ENCODE assay signal across 14 cellular contexts in the genomic region with DNA sequence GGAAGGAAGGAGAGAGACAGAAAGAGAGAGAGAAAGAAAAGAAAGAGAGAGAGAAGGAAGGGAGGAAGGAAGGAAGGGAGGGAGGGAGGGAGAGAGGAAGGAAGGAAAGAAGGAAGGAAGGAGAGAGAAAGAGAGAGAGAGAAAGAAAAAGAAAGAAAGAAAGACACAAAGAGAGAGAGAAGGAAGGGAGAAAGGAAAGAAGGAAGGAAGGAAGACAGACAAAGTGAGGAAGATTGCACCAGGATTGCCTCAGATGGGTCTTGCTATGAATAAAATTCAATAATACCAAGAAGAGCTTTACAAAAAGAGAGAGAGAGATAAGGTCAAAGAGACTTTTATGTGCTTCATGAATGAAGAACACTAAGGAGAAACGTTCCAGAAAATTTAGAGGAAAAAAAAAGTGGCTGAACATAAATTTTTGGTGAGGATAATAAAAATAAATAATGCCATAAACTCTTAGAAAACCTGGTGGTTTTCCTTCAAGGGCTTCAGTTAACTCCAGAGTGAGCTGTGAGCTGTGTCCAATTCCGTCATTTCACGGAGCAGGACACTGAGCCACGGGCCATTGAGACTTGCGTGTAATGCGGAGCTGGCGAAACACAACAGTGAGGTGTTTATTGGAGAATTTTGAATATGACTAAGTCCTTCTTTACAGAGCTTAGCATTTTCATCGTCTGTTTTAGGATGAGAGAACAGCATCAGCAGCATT.
DNase-seq lines count a peak whose midpoint lies in the region; ATAC-seq and TF ChIP-seq lines count a peak whose summit lies in the region.
"Had no signal": no experiment of that assay in that cellular context is flagged by ENCODE, and none has a peak within 500 bp of the region (broad histone marks: within the 10 kb centered on the region; RNA-seq: fewer than 3 reads in every experiment).

No MANE protein-coding gene starts in this region.

- 67 to 79% (median 71%) methylated on average over 8 of the region's 8 CpGs for WGBS in stomach, 5 donors
- 72% methylated on average over 8 of the region's 8 CpGs for WGBS in thyroid gland, 2 donors

- H4K20me1 ChIP-seq in OCI-LY3 (ENCODE audit: insufficient read depth, low read length), result no peaks in the 10 kb centered on the region

- TF ChIP-seq POLR2A in stomach (IDR thresholded peaks at IDR 0.05) (no peak), thyroid gland (IDR thresholded peaks at IDR 0.05) (no peak)

- H3K9ac ChIP-seq in OCI-LY3 (ENCODE audit: low read length), result no peak overlapping the region; the same call in 1 of the 2 replicates

- ATAC-seq in left cardiac atrium (no peak), Right ventricle myocardium superior (ENCODE audit: poor library complexity) (no peak)
- ATAC-seq in activated CD8-positive, alpha-beta T cell treated with anti-CD3 and anti-CD28 coated beads, Interleukin-2, amount 10 ng/mL, durations not matched to agents 7 days and 5 days, result no peak
- ATAC-seq: activated naive CD4-positive, alpha-beta T cell treated with anti-CD3 and anti-CD28 coated beads, Interleukin-2, amount 50 U/mL, for 72 hours; right lobe of liver; SK-N-SH treated with all-trans-retinoic acid at 6 μM for 48 hours had no signal

- DNase-seq in left cardiac atrium, result peak; percentile 16
- DNase-seq in Right ventricle myocardium superior, result no peak
- no peak for DNase-seq in dorsolateral prefrontal cortex
- DNase-seq in stomach, result no peak
- no peak for DNase-seq in activated CD8-positive, alpha-beta T cell treated with anti-CD3 and anti-CD28 coated beads, Interleukin-2, amount 10 ng/mL, durations not matched to agents 7 days and 5 days
- DNase-seq in thyroid gland, result no peak
- DNase-seq in cerebellum (ENCODE audit: low spot score), result no peak
- DNase-seq: brain microvascular endothelial cell, ovary had no signal

- H2AFZ ChIP-seq in OCI-LY3 (ENCODE audit: low read depth, low read length), result no peak overlapping the region

- no peaks in the 10 kb centered on the region for H3K36me3 Mint-ChIP-seq in activated CD8-positive, alpha-beta T cell treated with anti-CD3 and anti-CD28 coated beads, Interleukin-2, amount 10 ng/mL, durations not matched to agents 7 days and 5 days (ENCODE audit: low read depth)
- H3K36me3 Mint-ChIP-seq: activated naive CD4-positive, alpha-beta T cell treated with anti-CD3 and anti-CD28 coated beads, Interleukin-2, amount 50 U/mL, for 72 hours had no signal

- peak overlapping the region; percentile 67 for H3K4me2 ChIP-seq in OCI-LY3 (ENCODE audit: low read length)

- peaks cover 28% of the 10 kb centered on the region for H3K27me3 Mint-ChIP-seq in activated CD8-positive, alpha-beta T cell treated with anti-CD3 and anti-CD28 coated beads, Interleukin-2, amount 10 ng/mL, durations not matched to agents 7 days and 5 days (ENCODE audit: low read depth)

- H3K4me1 Mint-ChIP-seq in activated CD8-positive, alpha-beta T cell treated with anti-CD3 and anti-CD28 coated beads, Interleukin-2, amount 10 ng/mL, durations not matched to agents 7 days and 5 days (ENCODE audit: low read depth), result peaks cover 59% of the 10 kb centered on the region

- H3K27me3 ChIP-seq in OCI-LY3 (ENCODE audit: low read depth, low read length) (peaks cover 52% of the 10 kb centered on the region), dorsolateral prefrontal cortex (no peaks in the 10 kb centered on the region), stomach (peaks cover 0 to 9% (median 0%) of the 10 kb centered on the region in 3 donors), thyroid gland (no peaks in the 10 kb centered on the region)
- H3K27me3 ChIP-seq: ovary, right lobe of liver, vagina had no signal

- POLR2A ChIA-PET in activated CD8-positive, alpha-beta T cell treated with anti-CD3 and anti-CD28 coated beads, Interleukin-2, amount 10 ng/mL, durations not matched to agents 7 days and 5 days (lab: Charles Lee), result interaction anchor here (0.7 to 1.3 kb wide), 2 partner anchors 72 to 272 kb away, joined by 3 to 8 read pairs; a partner anchor contains a TSS

- H3K4me1 ChIP-seq in OCI-LY3 (ENCODE audit: low read length) (peaks cover 35% of the 10 kb centered on the region), stomach (peaks cover 16 to 45% (median 39%) of the 10 kb centered on the region in 4 donors), thyroid gland (peaks cover 3 to 31% of the 10 kb centered on the region in 2 donors)

- no peak for TF ChIP-seq EP300 in stomach (IDR thresholded peaks at IDR 0.05)

- H3K4me3 ChIP-seq in OCI-LY3 (ENCODE audit: low read length) (peak overlapping the region; percentile 50), dorsolateral prefrontal cortex (no peak overlapping the region), stomach (no peak overlapping the region), thyroid gland (replicated peaks in 1 of 3) (no peak overlapping the region)
- H3K4me3 ChIP-seq: ovary, right lobe of liver, vagina had no signal

- no peaks in the 10 kb centered on the region for H3K9me3 Mint-ChIP-seq in activated CD8-positive, alpha-beta T cell treated with anti-CD3 and anti-CD28 coated beads, Interleukin-2, amount 10 ng/mL, durations not matched to agents 7 days and 5 days (ENCODE audit: insufficient read depth)
- H3K9me3 Mint-ChIP-seq: activated naive CD4-positive, alpha-beta T cell treated with anti-CD3 and anti-CD28 coated beads, Interleukin-2, amount 50 U/mL, for 72 hours had no signal

- intact Hi-C loops in left cardiac atrium (cut with DNase I), result loop anchor here in 1 of 2 donors (2.0 to 10.0 kb wide), 3 partner anchors 73 to 344 kb away; a partner anchor contains a TSS
- intact Hi-C loops in Right ventricle myocardium superior (cut with DNase I), result loop anchor here (10.0 kb wide), 1 partner anchor 341 kb away; no protein-coding TSS in a partner anchor
- intact Hi-C loops in dorsolateral prefrontal cortex (cut with DNase I), result loop anchor here (2.0 to 10.0 kb wide), 6 partner anchors 41 to 341 kb away; a partner anchor contains a TSS
- intact Hi-C loops in stomach (cut with DNase I; ENCODE audit: low total_unique reads), result no loop called here
- intact Hi-C loops in thyroid gland (cut with DNase I), result no loop called here

- H3K36me3 ChIP-seq in OCI-LY3 (replicated peaks; ENCODE audit: low read depth, low read length) (no peaks in the 10 kb centered on the region), stomach (no peaks in the 10 kb centered on the region), thyroid gland (no peaks in the 10 kb centered on the region)
- H3K36me3 ChIP-seq: brain microvascular endothelial cell, ovary, right lobe of liver, vagina had no signal

- H3K27ac ChIP-seq in OCI-LY3 (ENCODE audit: low read length) (no peak overlapping the region), dorsolateral prefrontal cortex (peak overlapping the region in 42 of 59 donors; percentile 2 to 93 (median 86)), stomach (peak overlapping the region in 3 of 5 donors; percentile 80 to 85 (median 81)), thyroid gland (no peak overlapping the region)
- H3K27ac ChIP-seq: brain microvascular endothelial cell, ovary, right lobe of liver, vagina had no signal

- H3K27ac Mint-ChIP-seq in activated CD8-positive, alpha-beta T cell treated with anti-CD3 and anti-CD28 coated beads, Interleukin-2, amount 10 ng/mL, durations not matched to agents 7 days and 5 days, result no peak overlapping the region
- H3K27ac Mint-ChIP-seq: activated naive CD4-positive, alpha-beta T cell treated with anti-CD3 and anti-CD28 coated beads, Interleukin-2, amount 50 U/mL, for 72 hours had no signal

- CTCF ChIA-PET in activated CD8-positive, alpha-beta T cell treated with anti-CD3 and anti-CD28 coated beads, Interleukin-2, amount 10 ng/mL, durations not matched to agents 7 days and 5 days (lab: Charles Lee), result interaction anchor here (0.8 to 1.3 kb wide), 4 partner anchors 9 to 134 kb away, joined by 3 to 4 read pairs (median 4); no protein-coding TSS in a partner anchor

- H3K79me2 ChIP-seq in OCI-LY3 (ENCODE audit: low read length), result no peaks in the 10 kb centered on the region

- no peak for TF ChIP-seq CTCF in OCI-LY3 (IDR thresholded peaks at IDR 0.05; ENCODE audit: low read depth, low read length)
- TF ChIP-seq CTCF in dorsolateral prefrontal cortex (IDR thresholded peaks at IDR 0.05 in 54 of 56, conservative IDR thresholded peaks at IDR 0.05 in 2 of 56; ENCODE audit: low read depth in 1 of 56, partially characterized antibody in 56 of 56), result no peak
- TF ChIP-seq CTCF in stomach (IDR thresholded peaks at IDR 0.05), result no peak
- TF ChIP-seq CTCF in thyroid gland (IDR thresholded peaks at IDR 0.05), result no peak

- H3K9me3 ChIP-seq in OCI-LY3 (ENCODE audit: insufficient read depth, low read length), result no peaks in the 10 kb centered on the region
- H3K9me3 ChIP-seq in stomach, result no peaks in the 10 kb centered on the region
- H3K9me3 ChIP-seq in thyroid gland, result no peaks in the 10 kb centered on the region
- H3K9me3 ChIP-seq: ovary, right lobe of liver, vagina had no signal

- no peak overlapping the region for H3K4me3 Mint-ChIP-seq in activated CD8-positive, alpha-beta T cell treated with anti-CD3 and anti-CD28 coated beads, Interleukin-2, amount 10 ng/mL, durations not matched to agents 7 days and 5 days

Comparison
In these comparisons a context has a peak if more than half of its experiments do, and no peak if none do; other contexts are left out.
1. H3K27ac ChIP-seq: peak in dorsolateral prefrontal cortex (42 of 59) and stomach (3 of 5); none in OCI-LY3 (single experiment) and thyroid gland (0 of 3).
2. intact Hi-C loops: an anchor here in Right ventricle myocardium superior (10.0 kb wide) and dorsolateral prefrontal cortex (2.0 to 10.0 kb wide); none called in stomach and thyroid gland.